In the genomic region with DNA sequence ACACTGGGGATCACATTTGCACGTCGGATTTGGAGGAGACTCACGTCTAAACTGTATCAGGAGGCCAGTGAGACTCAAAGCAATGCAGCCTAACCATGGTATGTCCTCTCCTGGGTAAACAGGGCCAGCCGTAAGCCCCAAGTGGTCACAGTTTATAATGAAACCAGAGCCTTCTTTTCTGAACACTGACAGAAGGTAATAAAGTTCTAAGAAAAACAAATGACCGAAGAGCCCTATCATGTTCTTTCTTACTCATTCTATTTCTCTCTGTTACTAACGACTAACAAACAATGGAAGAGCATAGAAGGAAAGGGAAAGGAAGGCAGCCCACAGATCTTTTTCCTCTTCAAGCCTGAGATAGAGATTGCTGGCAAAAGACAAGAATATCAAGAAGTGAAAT, we compare ENCODE assay signal across 24 cellular contexts.
"Had no signal": no experiment of that assay in that cellular context is flagged by ENCODE, and none has a peak within 500 bp of the region (broad histone marks: within the 10 kb centered on the region; RNA-seq: fewer than 3 reads in every experiment).

No MANE protein-coding gene starts in this region.

- H3K27me3 ChIP-seq: adrenal gland, pancreas, sigmoid colon, upper lobe of left lung, vagina had no signal

- H3K4me1 ChIP-seq: adrenal gland, pancreas, psoas muscle, sigmoid colon, upper lobe of left lung, vagina had no signal

- DNase-seq: activated CD4-positive, alpha-beta T cell treated with anti-CD3 and anti-CD28 coated beads for 4 hours; activated CD4-positive, alpha-beta T cell treated with anti-CD3 and anti-CD28 coated beads, Interleukin-2, amount 50 U/mL, for 48 hours; activated CD8-positive, alpha-beta memory T cell treated with anti-CD3 and anti-CD28 coated beads for 24 hours; activated effector memory CD4-positive, alpha-beta T cell treated with Interleukin-2 at 50 U/mL for 16 hours; activated naive CD4-positive, alpha-beta T cell treated with anti-CD3 and anti-CD28 coated beads for 36 hours; activated naive CD8-positive, alpha-beta T cell treated with anti-CD3 and anti-CD28 coated beads for 36 hours; adrenal gland; aorta; central memory CD4-positive, alpha-beta T cell; left ventricle myocardium superior; naive B cell; nucleus accumbens; pancreas; psoas muscle; sigmoid colon; small intestine; stimulated activated CD4-positive, alpha-beta T cell treated with anti-CD3 and anti-CD28 coated beads, Interleukin-1b, Interleukin-23, amount 100 ng/mL, for 48 hours; stimulated activated CD4-positive, alpha-beta T cell treated with anti-CD3 and anti-CD28 coated beads, Interleukin-4, amount 100 ng/mL, for 4 hours; stimulated activated CD8-positive, alpha-beta memory T cell treated with anti-CD3 and anti-CD28 coated beads, Interleukin-4, amount 100 ng/mL, for 48 hours; stimulated activated naive CD8-positive, alpha-beta T cell treated with anti-CD3 and anti-CD28 coated beads, Interleukin-15, amount 100 ng/mL, for 72 hours; substantia nigra; T-helper 1 cell had no signal

- H3K9me3 ChIP-seq: adrenal gland, pancreas, psoas muscle, upper lobe of left lung, vagina had no signal

- H3K36me3 ChIP-seq: adrenal gland, pancreas, sigmoid colon, upper lobe of left lung, vagina had no signal

- H3K4me3 ChIP-seq: adrenal gland, pancreas, psoas muscle, sigmoid colon, upper lobe of left lung, vagina had no signal

- H3K27ac ChIP-seq: adrenal gland, pancreas, psoas muscle, sigmoid colon, upper lobe of left lung, vagina had no signal
